1 cellular context compared by ENCODE assay signal in the genomic region with DNA sequence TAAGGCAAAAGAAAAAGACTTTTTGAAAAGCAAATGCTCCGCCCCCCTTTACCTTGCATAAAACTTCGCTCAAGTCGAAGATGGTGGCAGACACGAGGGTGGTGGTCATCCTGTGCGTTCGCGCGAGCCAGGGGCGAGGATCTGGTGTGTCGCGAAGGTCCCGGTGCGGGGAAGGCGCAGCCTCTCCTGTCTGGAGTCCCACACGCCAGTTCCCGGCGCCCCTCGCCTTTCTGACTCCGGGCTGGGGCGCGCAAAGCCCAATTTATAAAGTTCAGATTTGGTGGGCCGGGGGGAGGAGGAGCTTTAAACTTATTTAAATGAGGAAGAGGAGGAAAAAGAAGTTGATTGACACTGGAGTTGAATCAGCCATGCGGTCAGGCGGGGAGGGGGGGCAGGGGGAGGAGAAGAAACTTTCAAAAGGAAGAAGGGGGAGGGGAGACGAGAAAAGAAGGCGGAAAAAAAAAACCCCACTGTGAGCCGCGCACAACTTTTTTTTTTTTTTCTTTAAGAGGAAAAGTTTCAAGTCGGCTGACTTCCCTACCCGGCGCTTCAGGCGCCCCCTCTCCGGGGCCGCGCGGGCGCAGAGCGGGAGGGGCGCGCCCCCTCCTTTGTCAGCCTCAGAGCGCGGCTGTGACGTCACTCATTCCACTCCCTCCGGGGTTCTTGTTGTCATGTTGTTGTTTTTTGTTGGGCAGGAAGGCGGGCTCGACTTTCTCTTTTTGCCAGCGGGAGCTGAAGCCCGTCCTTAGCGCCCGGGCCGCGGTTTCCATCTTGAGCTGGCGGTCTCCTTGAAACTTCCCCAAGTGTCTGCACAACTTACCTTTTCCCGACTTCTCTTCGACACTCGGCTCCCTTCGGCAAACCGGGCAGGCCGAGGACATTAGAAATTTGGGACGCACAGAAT.
TF ChIP-seq lines count a peak whose summit lies in the region.

A gene with protein sequence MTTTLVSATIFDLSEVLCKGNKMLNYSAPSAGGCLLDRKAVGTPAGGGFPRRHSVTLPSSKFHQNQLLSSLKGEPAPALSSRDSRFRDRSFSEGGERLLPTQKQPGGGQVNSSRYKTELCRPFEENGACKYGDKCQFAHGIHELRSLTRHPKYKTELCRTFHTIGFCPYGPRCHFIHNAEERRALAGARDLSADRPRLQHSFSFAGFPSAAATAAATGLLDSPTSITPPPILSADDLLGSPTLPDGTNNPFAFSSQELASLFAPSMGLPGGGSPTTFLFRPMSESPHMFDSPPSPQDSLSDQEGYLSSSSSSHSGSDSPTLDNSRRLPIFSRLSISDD (minus strand): TSS at position 238 of the 904 bp plus-strand sequence. CDS start 129 bp downstream, at position 109.

TF ChIP-seq in HepG2, 621 proteins besides CTCF, POLR2A, EP300 and RAD21 (continued from another document):
- TF ChIP-seq, protein P1, sequence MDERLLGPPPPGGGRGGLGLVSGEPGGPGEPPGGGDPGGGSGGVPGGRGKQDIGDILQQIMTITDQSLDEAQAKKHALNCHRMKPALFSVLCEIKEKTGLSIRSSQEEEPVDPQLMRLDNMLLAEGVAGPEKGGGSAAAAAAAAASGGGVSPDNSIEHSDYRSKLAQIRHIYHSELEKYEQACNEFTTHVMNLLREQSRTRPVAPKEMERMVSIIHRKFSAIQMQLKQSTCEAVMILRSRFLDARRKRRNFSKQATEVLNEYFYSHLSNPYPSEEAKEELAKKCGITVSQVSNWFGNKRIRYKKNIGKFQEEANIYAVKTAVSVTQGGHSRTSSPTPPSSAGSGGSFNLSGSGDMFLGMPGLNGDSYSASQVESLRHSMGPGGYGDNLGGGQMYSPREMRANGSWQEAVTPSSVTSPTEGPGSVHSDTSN (CRISPR knock-in tag; IDR thresholded peaks at IDR 0.05), result peak; percentile 85
- TF ChIP-seq, protein P2, sequence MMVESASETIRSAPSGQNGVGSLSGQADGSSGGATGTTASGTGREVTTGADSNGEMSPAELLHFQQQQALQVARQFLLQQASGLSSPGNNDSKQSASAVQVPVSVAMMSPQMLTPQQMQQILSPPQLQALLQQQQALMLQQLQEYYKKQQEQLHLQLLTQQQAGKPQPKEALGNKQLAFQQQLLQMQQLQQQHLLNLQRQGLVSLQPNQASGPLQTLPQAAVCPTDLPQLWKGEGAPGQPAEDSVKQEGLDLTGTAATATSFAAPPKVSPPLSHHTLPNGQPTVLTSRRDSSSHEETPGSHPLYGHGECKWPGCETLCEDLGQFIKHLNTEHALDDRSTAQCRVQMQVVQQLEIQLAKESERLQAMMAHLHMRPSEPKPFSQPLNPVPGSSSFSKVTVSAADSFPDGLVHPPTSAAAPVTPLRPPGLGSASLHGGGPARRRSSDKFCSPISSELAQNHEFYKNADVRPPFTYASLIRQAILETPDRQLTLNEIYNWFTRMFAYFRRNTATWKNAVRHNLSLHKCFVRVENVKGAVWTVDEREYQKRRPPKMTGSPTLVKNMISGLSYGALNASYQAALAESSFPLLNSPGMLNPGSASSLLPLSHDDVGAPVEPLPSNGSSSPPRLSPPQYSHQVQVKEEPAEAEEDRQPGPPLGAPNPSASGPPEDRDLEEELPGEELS (CRISPR knock-in tag; IDR thresholded peaks at IDR 0.05), result peak; percentile 94
- TF ChIP-seq FOXJ3 (CRISPR knock-in tag; IDR thresholded peaks at IDR 0.05; ENCODE audit: borderline replicate concordance) (0 out of 2 replicates have a peak, but pooled peaks have one; percentile 36), ZNF746 (CRISPR knock-in tag; IDR thresholded peaks at IDR 0.05) (peak; percentile 62), ZNF749 (CRISPR knock-in tag; IDR thresholded peaks at IDR 0.05; ENCODE audit: borderline replicate concordance) (peak; percentile 73; the same call in 1 of the 2 replicates), HOXA3 (CRISPR knock-in tag; IDR thresholded peaks at IDR 0.05) (peak; percentile 49), AGO2 (optimal IDR thresholded peaks at IDR 0.05; ENCODE audit: low read depth, low read length) (peak; percentile 81), NBN (conservative IDR thresholded peaks at IDR 0.05) (no peak), TGIF2 (CRISPR knock-in tag; IDR thresholded peaks at IDR 0.05) (peak; percentile 63; the same call in 1 of the 2 replicates), ZNF329 (CRISPR knock-in tag; IDR thresholded peaks at IDR 0.05; ENCODE audit: low read depth) (0 out of 2 replicates have a peak, but pooled peaks have one; percentile 52)
- TF ChIP-seq, protein P3, sequence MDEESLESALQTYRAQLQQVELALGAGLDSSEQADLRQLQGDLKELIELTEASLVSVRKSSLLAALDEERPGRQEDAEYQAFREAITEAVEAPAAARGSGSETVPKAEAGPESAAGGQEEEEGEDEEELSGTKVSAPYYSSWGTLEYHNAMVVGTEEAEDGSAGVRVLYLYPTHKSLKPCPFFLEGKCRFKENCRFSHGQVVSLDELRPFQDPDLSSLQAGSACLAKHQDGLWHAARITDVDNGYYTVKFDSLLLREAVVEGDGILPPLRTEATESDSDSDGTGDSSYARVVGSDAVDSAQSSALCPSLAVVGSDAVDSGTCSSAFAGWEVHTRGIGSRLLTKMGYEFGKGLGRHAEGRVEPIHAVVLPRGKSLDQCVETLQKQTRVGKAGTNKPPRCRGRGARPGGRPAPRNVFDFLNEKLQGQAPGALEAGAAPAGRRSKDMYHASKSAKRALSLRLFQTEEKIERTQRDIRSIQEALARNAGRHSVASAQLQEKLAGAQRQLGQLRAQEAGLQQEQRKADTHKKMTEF (CRISPR knock-in tag; IDR thresholded peaks at IDR 0.05), result no peak; the same call in 1 of the 2 replicates
- TF ChIP-seq, protein P4, sequence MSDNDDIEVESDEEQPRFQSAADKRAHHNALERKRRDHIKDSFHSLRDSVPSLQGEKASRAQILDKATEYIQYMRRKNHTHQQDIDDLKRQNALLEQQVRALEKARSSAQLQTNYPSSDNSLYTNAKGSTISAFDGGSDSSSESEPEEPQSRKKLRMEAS (IDR thresholded peaks at IDR 0.05), result peak; percentile 58; the same call in 1 of the 2 replicates
